ENCODE assay signal across 25 cellular contexts in genomic region chr2:207884127-207884526, GRCh38.
"Had no signal": no experiment of that assay in that cellular context is flagged by ENCODE, and none has a peak within 500 bp of the region (broad histone marks: within the 10 kb centered on the region; RNA-seq: fewer than 3 reads in every experiment).

No MANE protein-coding gene starts in this region.

- H3K4me3 Mint-ChIP-seq: activated CD4-positive, alpha-beta memory T cell treated with anti-CD3 and anti-CD28 coated beads for 36 hours; activated CD4-positive, alpha-beta T cell treated with anti-CD3 and anti-CD28 coated beads, Interleukin-2, amount 10 ng/mL, durations not matched to agents 7 days and 5 days; activated naive CD8-positive, alpha-beta T cell treated with anti-CD3 and anti-CD28 coated beads, Interleukin-2, amount 50 U/mL, for 24 hours; activated T-cell treated with anti-CD3 and anti-CD28 coated beads, Interleukin-2, amount 50 U/mL, for 4 hours; brain; central memory CD8-positive, alpha-beta T cell; T-helper 1 cell treated with Interleukin-12 subunit alpha and Interleukin-12 subunit beta and Interleukin-4 antibody, amounts not matched to agents 30 μg/mL and 1 μg/mL, for 36 hours had no signal

- FAIRE-seq: astrocyte had no signal

- H3K9me3 ChIP-seq: Peyer's patch had no signal

- H3K27me3 Mint-ChIP-seq: activated CD4-positive, alpha-beta memory T cell treated with anti-CD3 and anti-CD28 coated beads for 36 hours; activated CD4-positive, alpha-beta T cell treated with anti-CD3 and anti-CD28 coated beads, Interleukin-2, amount 10 ng/mL, durations not matched to agents 7 days and 5 days; activated naive CD8-positive, alpha-beta T cell treated with anti-CD3 and anti-CD28 coated beads, Interleukin-2, amount 50 U/mL, for 24 hours; central memory CD8-positive, alpha-beta T cell had no signal

- H3K9ac ChIP-seq: KMS-11 had no signal

- H3K27me3 ChIP-seq: Peyer's patch had no signal

- H3K36me3 ChIP-seq: Peyer's patch had no signal

- ATAC-seq: activated naive CD4-positive, alpha-beta T cell treated with anti-CD3 and anti-CD28 coated beads, Interleukin-2, amount 50 U/mL, for 72 hours; activated naive CD8-positive, alpha-beta T cell treated with anti-CD3 and anti-CD28 coated beads, Interleukin-2, amount 50 U/mL, for 24 hours; activated T-cell treated with anti-CD3 and anti-CD28 coated beads, Interleukin-2, amount 50 U/mL, for 4 hours had no signal

- H3K4me3 ChIP-seq: Peyer's patch had no signal

- DNase-seq: activated CD4-positive, alpha-beta memory T cell treated with anti-CD3 and anti-CD28 coated beads for 36 hours; activated CD4-positive, alpha-beta T cell treated with anti-CD3 and anti-CD28 coated beads, Interleukin-2, amount 10 ng/mL, durations not matched to agents 7 days and 5 days; activated CD4-positive, CD25-positive, alpha-beta regulatory T cell; activated CD8-positive, alpha-beta memory T cell treated with anti-CD3 and anti-CD28 coated beads for 24 hours; activated effector memory CD4-positive, alpha-beta T cell treated with anti-CD3 and anti-CD28 coated beads, Interleukin-2, amount 50 U/mL, for 16 hours; activated naive CD4-positive, alpha-beta T cell treated with Interleukin-2 at 50 U/mL for 16 hours; activated naive CD8-positive, alpha-beta T cell treated with anti-CD3 and anti-CD28 coated beads, Interleukin-2, amount 50 U/mL, for 24 hours; activated T-cell treated with anti-CD3 and anti-CD28 coated beads, Interleukin-2, amount 50 U/mL, for 4 hours; amniotic stem cell; NCI-H1092 treated with DMSO at 0.1 percent for 48 hours; NCI-H1417 treated with DMSO at 0.1 percent for 48 hours; NCI-H1694; NCI-H2029 treated with DMSO at 0.1 percent for 48 hours; NCI-H510A treated with DMSO at 0.1 percent for 48 hours; NCI-H69; NK-92 treated with Interleukin-12 subunit alpha and Interleukin-12 subunit beta, amount 100 ng/mL, for 24 hours; Peyer's patch; SHP77 treated with DMSO at 0.1 percent for 48 hours; T-helper 9 cell had no signal

- H3K27ac Mint-ChIP-seq: activated CD4-positive, alpha-beta memory T cell treated with anti-CD3 and anti-CD28 coated beads for 36 hours; activated CD4-positive, alpha-beta T cell treated with anti-CD3 and anti-CD28 coated beads, Interleukin-2, amount 10 ng/mL, durations not matched to agents 7 days and 5 days; activated naive CD4-positive, alpha-beta T cell treated with anti-CD3 and anti-CD28 coated beads, Interleukin-2, amount 50 U/mL, for 72 hours; activated naive CD8-positive, alpha-beta T cell treated with anti-CD3 and anti-CD28 coated beads, Interleukin-2, amount 50 U/mL, for 24 hours; brain; T-helper 1 cell treated with Interleukin-12 subunit alpha and Interleukin-12 subunit beta and Interleukin-4 antibody, amounts not matched to agents 30 μg/mL and 1 μg/mL, for 36 hours had no signal

- H3K27ac ChIP-seq: KMS-11 had no signal

- H3K4me1 Mint-ChIP-seq: activated CD4-positive, alpha-beta T cell treated with anti-CD3 and anti-CD28 coated beads, Interleukin-2, amount 10 ng/mL, durations not matched to agents 7 days and 5 days; activated naive CD8-positive, alpha-beta T cell treated with anti-CD3 and anti-CD28 coated beads, Interleukin-2, amount 50 U/mL, for 24 hours had no signal

- H3K36me3 Mint-ChIP-seq: activated naive CD4-positive, alpha-beta T cell treated with anti-CD3 and anti-CD28 coated beads, Interleukin-2, amount 50 U/mL, for 72 hours; brain had no signal
